In genomic region chr22:43152001-43152354, GRCh38 we compare ENCODE assay signal across 8 cellular contexts. TPM values are rescaled to one million over a fixed set of nuclear protein-coding genes. Genes with fewer than 3 reads are reported as not detected.
A peak's percentile ranks its signal among the peaks of the same experiment; 100 is the strongest.
DNase-seq lines count a peak whose midpoint lies in the region; ATAC-seq, FAIRE-seq and TF ChIP-seq lines count a peak whose summit lies in the region.

No MANE protein-coding gene starts in this region.

- H3K23ac ChIP-seq in mesenchymal stem cell (ENCODE audit: low read length in 2 of 2), result peak overlapping the region in 1 of 2 experiments; percentile 18

- CTCF ChIA-PET in GM12878 (lab: Yijun Ruan, JAX), result no interaction called here

- TF ChIP-seq RAD21 in GM12878 (IDR thresholded peaks at IDR 0.05; ENCODE audit: insufficient read depth, low read depth, low read length), result no peak

- H3K4me2 ChIP-seq in GM12878 (ENCODE audit: control insufficient read depth, insufficient read depth) (peak overlapping the region; percentile 94), mesenchymal stem cell (ENCODE audit: low read length, poor library complexity, severe bottlenecking) (peak overlapping the region; percentile 74)

- H3K36me3 ChIP-seq in heart right ventricle, result peaks cover 0 to 17% (median 0%) of the 10 kb centered on the region in 9 donors
- H3K36me3 ChIP-seq in GM12878 (ENCODE audit: control insufficient read depth in 2 of 2, insufficient read depth in 2 of 2, low read length in 1 of 2), result no peaks in the 10 kb centered on the region
- H3K36me3 ChIP-seq in mesenchymal stem cell (ENCODE audit: control insufficient read depth in 1 of 2, insufficient read depth in 2 of 2, low read depth in 1 of 2, low read length in 2 of 2), result peaks cover 10 to 26% of the 10 kb centered on the region in 2 experiments
- H3K36me3 ChIP-seq in uterus, result no peaks in the 10 kb centered on the region

- no TSS peak for BruUV-seq in GM12878 (replicated peaks; lab: Mats Ljungman, UMichigan)

- peak overlapping the region; percentile 53 for H4K91ac ChIP-seq in mesenchymal stem cell (ENCODE audit: low read length)

- SMC1A ChIA-PET in GM12878 (lab: Charles Lee; ENCODE audit: uncharacterized antibody, unreplicated experiment), result no interaction called here

- H4K20me1 ChIP-seq in GM12878 (ENCODE audit: control insufficient read depth, insufficient read depth), result no peaks in the 10 kb centered on the region

- peaks cover 13% of the 10 kb centered on the region for H3K79me1 ChIP-seq in mesenchymal stem cell (replicated peaks; ENCODE audit: low read length, poor library complexity, severe bottlenecking)

- FAIRE-seq in GM12878 (lab: Jason Lieb, UNC), result no peak

- peak overlapping the region; percentile 54 for H2AK5ac ChIP-seq in mesenchymal stem cell (ENCODE audit: low read length, severe bottlenecking)

- DNase-seq in heart right ventricle, result no peak
- DNase-seq in left ventricle myocardium superior, result no peak
- DNase-seq in GM12878 (ENCODE audit: low read depth, low spot score), result no peak
- DNase-seq in mesenchymal stem cell, result no peak
- DNase-seq in uterus, result no peak
- DNase-seq in NOMO-1 (lab: John Stamatoyannopoulos, UW; ENCODE audit: unreplicated experiment in 2 of 2), result no peak
- DNase-seq in nucleus accumbens (lab: John Stamatoyannopoulos, UW), result no peak

- peak overlapping the region in 1 of 2 experiments; percentile 76 for H2BK12ac ChIP-seq in mesenchymal stem cell (ENCODE audit: low read length in 2 of 2)

- ATAC-seq in heart right ventricle (peak in 6 of 8 donors; percentile 1 to 16 (median 7)), left ventricle myocardium superior (no peak), GM12878 (peak; percentile 34), HG02571 (IDR thresholded peaks at IDR 0.05; ENCODE audit: unreplicated experiment) (no peak)

- H3K27ac ChIP-seq in heart right ventricle, result peak overlapping the region; percentile 38 to 97 (median 90)
- no peak overlapping the region; the same call in 1 of the 2 replicates for H3K27ac ChIP-seq in GM12878 (ENCODE audit: control insufficient read depth, insufficient read depth)
- H3K27ac ChIP-seq in mesenchymal stem cell (ENCODE audit: low read length, poor library complexity, severe bottlenecking), result peak overlapping the region; percentile 85
- peak overlapping the region; percentile 65 to 80 for H3K27ac ChIP-seq in uterus

- H2AFZ ChIP-seq in GM12878 (ENCODE audit: control insufficient read depth, low read depth, low read length) (peak overlapping the region; percentile 75), mesenchymal stem cell (ENCODE audit: low read depth, low read length) (no peak overlapping the region)

- H3K9me3 ChIP-seq in heart right ventricle, result no peaks in the 10 kb centered on the region
- H3K9me3 ChIP-seq in GM12878 (replicated peaks; ENCODE audit: control insufficient read depth, insufficient read depth, low read length), result no peaks in the 10 kb centered on the region
- H3K9me3 ChIP-seq in mesenchymal stem cell (ENCODE audit: control insufficient read depth, low read length), result no peaks in the 10 kb centered on the region
- H3K9me3 ChIP-seq in uterus, result no peaks in the 10 kb centered on the region

- no peaks in the 10 kb centered on the region; the same call in 1 of the 2 replicates for H3K79me2 ChIP-seq in GM12878 (ENCODE audit: control insufficient read depth, insufficient read depth, low read length)

- intact Hi-C loops in heart right ventricle (cut with DNase I), result no loop called here
- intact Hi-C loops in left ventricle myocardium superior (cut with micrococcal nuclease), result no loop called here
- intact Hi-C loops in GM12878 (cut with micrococcal nuclease; ENCODE audit: unreplicated experiment), result no loop called here
- intact Hi-C loops in uterus (cut with DNase I; ENCODE audit: low total_unique reads), result no loop called here

- H2BK120ac ChIP-seq in mesenchymal stem cell (ENCODE audit: low read depth, low read length), result no peak overlapping the region

- TF ChIP-seq POLR2A in GM12878 (IDR thresholded peaks at IDR 0.05; ENCODE audit: low read depth, low read length) (no peak), uterus (IDR thresholded peaks at IDR 0.05) (no peak)

- peak overlapping the region in 1 of 2 experiments; percentile 81 for H3K14ac ChIP-seq in mesenchymal stem cell (ENCODE audit: low read length in 2 of 2)

- no peak overlapping the region for H2BK5ac ChIP-seq in mesenchymal stem cell (ENCODE audit: low read depth, low read length, poor library complexity, severe bottlenecking)

- H3K4me1 ChIP-seq in heart right ventricle (peaks cover 7 to 79% (median 23%) of the 10 kb centered on the region in 9 donors), GM12878 (ENCODE audit: control insufficient read depth, insufficient read depth, low read length) (peaks cover 17% of the 10 kb centered on the region), mesenchymal stem cell (ENCODE audit: control insufficient read depth, insufficient read depth, low read depth, low read length) (peaks cover 41% of the 10 kb centered on the region), uterus (peaks cover 0 to 8% of the 10 kb centered on the region in 2 donors)

- no peak for TF ChIP-seq EP300 in GM12878 (IDR thresholded peaks at IDR 0.05; ENCODE audit: borderline replicate concordance in 1 of 2, control insufficient read depth in 1 of 2, low read depth in 2 of 2, low read length in 2 of 2)

- H3K27me3 ChIP-seq in heart right ventricle, result no peaks in the 10 kb centered on the region
- no peaks in the 10 kb centered on the region for H3K27me3 ChIP-seq in GM12878 (replicated peaks in 1 of 2; ENCODE audit: control insufficient read depth in 2 of 2, insufficient read depth in 2 of 2, low read length in 1 of 2)
- no peaks in the 10 kb centered on the region for H3K27me3 ChIP-seq in mesenchymal stem cell (ENCODE audit: control insufficient read depth in 1 of 2, insufficient read depth in 1 of 2, low read length in 2 of 2)
- H3K27me3 ChIP-seq in uterus, result no peaks in the 10 kb centered on the region

- H4K8ac ChIP-seq in mesenchymal stem cell (ENCODE audit: low read length), result peak overlapping the region; percentile 87

- POLR2A ChIA-PET in GM12878 (lab: Charles Lee), result no interaction called here

- peak overlapping the region; percentile 78 for H2BK15ac ChIP-seq in mesenchymal stem cell (ENCODE audit: low read depth, poor library complexity, severe bottlenecking)

- H3K4ac ChIP-seq in mesenchymal stem cell (ENCODE audit: low read depth in 1 of 2, low read length in 2 of 2), result peak overlapping the region; percentile 95 to 97

- H3K18ac ChIP-seq in mesenchymal stem cell (ENCODE audit: low read depth in 1 of 2, low read length in 2 of 2), result peak overlapping the region; percentile 60 to 99

- RAD21 ChIA-PET in GM12878 (lab: Charles Lee; ENCODE audit: unreplicated experiment), result no interaction called here

- in situ Hi-C loops in GM12878 (cut with MboI), result no loop called here

- TF ChIP-seq CTCF in heart right ventricle (IDR thresholded peaks at IDR 0.05) (no peak), GM12878 (IDR thresholded peaks at IDR 0.05 in 2 of 3, conservative IDR thresholded peaks at IDR 0.05 in 1 of 3; ENCODE audit: control insufficient read depth in 2 of 3, extremely low read depth in 1 of 3, insufficient read depth in 1 of 3, low read depth in 3 of 3, low read length in 3 of 3) (no peak), uterus (IDR thresholded peaks at IDR 0.05) (no peak)

- WGBS in heart right ventricle, 2 donors, result 17 to 27% methylated on average over 18 of the region's 18 CpGs
- under 1% methylated on average over 18 of the region's 18 CpGs for WGBS in GM12878 (ENCODE audit: insufficient coverage, insufficient replicate concordance, low lambda C conversion rate, missing lambda C conversion rate)
- WGBS in mesenchymal stem cell, result 69% methylated on average over 18 of the region's 18 CpGs

- H3K9ac ChIP-seq in GM12878 (ENCODE audit: control insufficient read depth, insufficient read depth, low read length), result peak overlapping the region; percentile 59
- peak overlapping the region; percentile 91 for H3K9ac ChIP-seq in mesenchymal stem cell (ENCODE audit: low read length)

- H3K4me3 ChIP-seq in heart right ventricle (peak overlapping the region; percentile 58 to 97 (median 78)), GM12878 (peak overlapping the region; percentile 77), mesenchymal stem cell (ENCODE audit: insufficient read depth in 1 of 2, low read depth in 1 of 2, low read length in 2 of 2) (peak overlapping the region; percentile 88 to 94), uterus (peak overlapping the region; percentile 53 to 75)

RNA-seq across cellular contexts. Expression of gene TSPO, which starts 0.6 kb away (rescaled TPM):
- total RNA-seq in heart right ventricle (100 to 1,000 TPM in 4 of 10 donors, 10 to 100 TPM in 6; 84.7 to 173 (median 99.0) TPM), left ventricle myocardium superior (119 TPM), GM12878 (2014; rRNA removed) (41.3 and 50.5 TPM in 2 replicates), GM12878 (2014; rRNA removed; fragmentation: Illumina TruSeq; extraction: Trizol) (4.9 and 6.6 TPM in 2 replicates), GM12878 (2021) (25.8 and 31.6 TPM in 2 replicates), uterus (100 to 1,000 TPM in 2 of 4 donors, 10 to 100 TPM in 2; 73.7 to 267 (median 148) TPM)
- polyA plus RNA-seq in heart right ventricle (100 to 1,000 TPM; 231 to 258 TPM), GM12878 (2011; rRNA removed) (6.1 and 11.7 TPM in 2 replicates), GM12878 (2014; fragmentation: Illumina TruSeq; extraction: Trizol) (1.4 TPM in 1 of 2 replicates, not detected in the other), GM12878 (2014; fragmentation: Nextera tagmentation; extraction: Ambion mirVana) (1 to 10 TPM; 1.8 to 3.4 TPM), GM12878 (2014; rRNA removed) (41.1 and 46.8 TPM in 2 replicates), GM12878 (2016; fragmentation: Nextera tagmentation; extraction: Ambion mirVana) (10 to 100 TPM; 27.1 to 30.8 TPM)
- 4.2 and 6.8 TPM in 2 replicates for total RNA-seq in GM12878 (2013; cell fraction: nucleolus; rRNA removed)
- 6.8 TPM for polyA plus RNA-seq in GM12878 (2011; ENCODE audit: low read depth)
- 23.6 and 34.9 TPM in 2 replicates for polyA plus RNA-seq in GM12878 (2011; cell fraction: cytosol; rRNA removed)
- 19.5 and 31.3 TPM in 2 replicates for polyA plus RNA-seq in GM12878 (2011; cell fraction: nucleus; rRNA removed)
- 14.1 and 30.7 TPM in 2 replicates for polyA plus RNA-seq in GM12878 (2012)
- 1.7 and 11.1 TPM in 2 replicates for polyA minus RNA-seq in GM12878 (2011; rRNA and poly(A)+ RNA removed)
- 3.7 and 5.5 TPM in 2 replicates for polyA minus RNA-seq in GM12878 (2011; cell fraction: cytosol; rRNA and poly(A)+ RNA removed)
- polyA minus RNA-seq in GM12878 (2011; cell fraction: nucleus; rRNA and poly(A)+ RNA removed), result 3.1 and 6.0 TPM in 2 replicates
- polyA plus RNA-seq in mesenchymal stem cell (2013, experiment 1 of 2), result 245 TPM
- 258 TPM for polyA plus RNA-seq in mesenchymal stem cell (2013, experiment 2 of 2)

RNA-seq across cellular contexts. Expression of gene MCAT, which starts 8.8 kb away (rescaled TPM):
- total RNA-seq in heart right ventricle, result 10 to 100 TPM; 12.8 to 18.2 (median 15.2) TPM
- polyA plus RNA-seq in heart right ventricle, result 10 to 100 TPM; 17.6 to 33.4 TPM
- 13.4 TPM for total RNA-seq in left ventricle myocardium superior
- 32.5 and 52.1 TPM in 2 replicates for total RNA-seq in GM12878 (2013; cell fraction: nucleolus; rRNA removed)
- total RNA-seq in GM12878 (2014; rRNA removed), result 20.6 and 22.3 TPM in 2 replicates
- 9.9 and 11.8 TPM in 2 replicates for total RNA-seq in GM12878 (2014; rRNA removed; fragmentation: Illumina TruSeq; extraction: Trizol)
- 26.2 and 26.5 TPM in 2 replicates for total RNA-seq in GM12878 (2021)
- polyA plus RNA-seq in GM12878 (2011; ENCODE audit: low read depth), result 4.2 TPM
- 12.1 and 16.5 TPM in 2 replicates for polyA plus RNA-seq in GM12878 (2011; rRNA removed)
- polyA plus RNA-seq in GM12878 (2011; cell fraction: cytosol; rRNA removed), result 22.5 and 34.9 TPM in 2 replicates
- 15.9 and 25.4 TPM in 2 replicates for polyA plus RNA-seq in GM12878 (2011; cell fraction: nucleus; rRNA removed)
- 10.8 and 11.2 TPM in 2 replicates for polyA plus RNA-seq in GM12878 (2012)
- polyA plus RNA-seq in GM12878 (2014; fragmentation: Illumina TruSeq; extraction: Trizol), result 5.3 and 11.9 TPM in 2 replicates
- polyA plus RNA-seq in GM12878 (2014; fragmentation: Nextera tagmentation; extraction: Ambion mirVana), result 10 to 100 TPM in 1 of 2 experiments, 1 to 10 TPM in 1; 3.6 to 10.8 TPM
- polyA plus RNA-seq in GM12878 (2014; rRNA removed), result 29.1 and 30.8 TPM in 2 replicates
- polyA plus RNA-seq in GM12878 (2016; fragmentation: Nextera tagmentation; extraction: Ambion mirVana), result 10 to 100 TPM; 22.1 to 26.4 TPM
- 10.9 and 19.5 TPM in 2 replicates for polyA minus RNA-seq in GM12878 (2011; rRNA and poly(A)+ RNA removed)
- 7.1 and 9.0 TPM in 2 replicates for polyA minus RNA-seq in GM12878 (2011; cell fraction: cytosol; rRNA and poly(A)+ RNA removed)
- 5.9 and 15.7 TPM in 2 replicates for polyA minus RNA-seq in GM12878 (2011; cell fraction: nucleus; rRNA and poly(A)+ RNA removed)
- 11.0 TPM for polyA plus RNA-seq in mesenchymal stem cell (2013, experiment 1 of 2)
- 10.6 TPM for polyA plus RNA-seq in mesenchymal stem cell (2013, experiment 2 of 2)
- total RNA-seq in uterus, result 100 to 1,000 TPM in 1 of 4 donors, 10 to 100 TPM in 2, 1 to 10 TPM in 1; 7.6 to 102 (median 17.6) TPM

RNA-seq across cellular contexts. Expression of gene TTLL12, which starts 35.0 kb away (rescaled TPM):
- 10 to 100 TPM in 4 of 10 donors, 1 to 10 TPM in 6; 8.0 to 18.9 (median 9.6) TPM for total RNA-seq in heart right ventricle
- 10 to 100 TPM in 1 of 2 donors, 1 to 10 TPM in 1; 8.1 to 16.7 TPM for polyA plus RNA-seq in heart right ventricle
- total RNA-seq in left ventricle myocardium superior, result 12.3 TPM
- 18.0 and 21.6 TPM in 2 replicates for total RNA-seq in GM12878 (2013; cell fraction: nucleolus; rRNA removed)
- 79.5 and 89.8 TPM in 2 replicates for total RNA-seq in GM12878 (2014; rRNA removed)
- total RNA-seq in GM12878 (2014; rRNA removed; fragmentation: Illumina TruSeq; extraction: Trizol), result 17.7 and 22.3 TPM in 2 replicates
- total RNA-seq in GM12878 (2021), result 65.6 and 66.6 TPM in 2 replicates
- 9.3 TPM for polyA plus RNA-seq in GM12878 (2011; ENCODE audit: low read depth)
- 4.9 and 14.9 TPM in 2 replicates for polyA plus RNA-seq in GM12878 (2011; rRNA removed)
- 21.6 and 25.3 TPM in 2 replicates for polyA plus RNA-seq in GM12878 (2011; cell fraction: cytosol; rRNA removed)
- polyA plus RNA-seq in GM12878 (2011; cell fraction: nucleus; rRNA removed), result 24.3 and 34.3 TPM in 2 replicates
- polyA plus RNA-seq in GM12878 (2012), result 23.2 and 26.7 TPM in 2 replicates
- polyA plus RNA-seq in GM12878 (2014; fragmentation: Illumina TruSeq; extraction: Trizol), result 6.8 and 26.6 TPM in 2 replicates
- 1 to 10 TPM in 1 of 2 experiments, under 1 TPM in 1; 1.00 to 3.0 TPM for polyA plus RNA-seq in GM12878 (2014; fragmentation: Nextera tagmentation; extraction: Ambion mirVana)
- polyA plus RNA-seq in GM12878 (2014; rRNA removed), result 50.5 and 58.7 TPM in 2 replicates
- polyA plus RNA-seq in GM12878 (2016; fragmentation: Nextera tagmentation; extraction: Ambion mirVana), result 10 to 100 TPM; 66.1 to 83.6 TPM
- 16.1 and 18.4 TPM in 2 replicates for polyA minus RNA-seq in GM12878 (2011; rRNA and poly(A)+ RNA removed)
- polyA minus RNA-seq in GM12878 (2011; cell fraction: cytosol; rRNA and poly(A)+ RNA removed), result 11.8 and 12.2 TPM in 2 replicates
- polyA minus RNA-seq in GM12878 (2011; cell fraction: nucleus; rRNA and poly(A)+ RNA removed), result 5.9 and 11.0 TPM in 2 replicates
- 14.5 TPM for polyA plus RNA-seq in mesenchymal stem cell (2013, experiment 1 of 2)
- polyA plus RNA-seq in mesenchymal stem cell (2013, experiment 2 of 2), result 15.3 TPM
- 10 to 100 TPM in 2 of 4 donors, 1 to 10 TPM in 2; 6.7 to 29.7 (median 17.3) TPM for total RNA-seq in uterus

RNA-seq across cellular contexts. Expression of gene BIK, which starts 41.4 kb away (rescaled TPM):
- under 1 TPM in 5 of 10 donors, not detected in 5; 0.32 to 0.81 (median 0.57) TPM for total RNA-seq in heart right ventricle
- polyA plus RNA-seq in heart right ventricle, result under 1 TPM; 0.28 to 0.88 TPM
- total RNA-seq in left ventricle myocardium superior, result not detected
- not detected in 2 replicates for total RNA-seq in GM12878 (2013; cell fraction: nucleolus; rRNA removed)
- 9.8 and 10.5 TPM in 2 replicates for total RNA-seq in GM12878 (2014; rRNA removed)
- total RNA-seq in GM12878 (2014; rRNA removed; fragmentation: Illumina TruSeq; extraction: Trizol), result 2.7 TPM in 2 replicates
- total RNA-seq in GM12878 (2021), result 6.3 and 8.0 TPM in 2 replicates
- polyA plus RNA-seq in GM12878 (2011; ENCODE audit: low read depth), result 2.3 TPM
- polyA plus RNA-seq in GM12878 (2011; rRNA removed), result 0.16 and 0.33 TPM in 2 replicates
- polyA plus RNA-seq in GM12878 (2011; cell fraction: cytosol; rRNA removed), result 1.0 and 1.1 TPM in 2 replicates
- polyA plus RNA-seq in GM12878 (2011; cell fraction: nucleus; rRNA removed), result 0.70 and 1.0 TPM in 2 replicates
- 2.5 and 3.6 TPM in 2 replicates for polyA plus RNA-seq in GM12878 (2012)
- 1.6 TPM in 1 of 2 replicates, not detected in the other for polyA plus RNA-seq in GM12878 (2014; fragmentation: Illumina TruSeq; extraction: Trizol)
- 1 to 10 TPM; 1.4 to 1.5 TPM for polyA plus RNA-seq in GM12878 (2014; fragmentation: Nextera tagmentation; extraction: Ambion mirVana)
- 7.5 TPM in 2 replicates for polyA plus RNA-seq in GM12878 (2014; rRNA removed)
- polyA plus RNA-seq in GM12878 (2016; fragmentation: Nextera tagmentation; extraction: Ambion mirVana), result 1 to 10 TPM; 5.1 to 5.6 TPM
- not detected in 2 replicates for polyA minus RNA-seq in GM12878 (2011; rRNA and poly(A)+ RNA removed)
- polyA minus RNA-seq in GM12878 (2011; cell fraction: cytosol; rRNA and poly(A)+ RNA removed), result not detected in 2 replicates
- polyA minus RNA-seq in GM12878 (2011; cell fraction: nucleus; rRNA and poly(A)+ RNA removed), result not detected in 2 replicates
- polyA plus RNA-seq in mesenchymal stem cell (2013, experiment 1 of 2), result 0.08 TPM
- polyA plus RNA-seq in mesenchymal stem cell (2013, experiment 2 of 2), result 0.05 TPM
- total RNA-seq in uterus, result under 1 TPM in 3 of 4 donors, not detected in 1; 0.49 to 0.77 (median 0.76) TPM

Comparison
In these comparisons a context has a peak if more than half of its experiments do, and no peak if none do; other contexts are left out.
1. ATAC-seq: peak in heart right ventricle (6 of 8) and GM12878 (single experiment); none in left ventricle myocardium superior (single experiment) and HG02571 (single experiment).
2. Peak in every context shown above with its lines, with median percentiles within 50 percentile points of each other: H3K4me3 ChIP-seq.